ENCODE assay signal across 8 cellular contexts in genomic region chr17:79010304-79010646, GRCh38. TPM values are rescaled to one million over a fixed set of nuclear protein-coding genes. Genes with fewer than 3 reads are reported as not detected.
A peak's percentile ranks its signal among the peaks of the same experiment; 100 is the strongest.
DNase-seq lines count a peak whose midpoint lies in the region; ATAC-seq, FAIRE-seq and TF ChIP-seq lines count a peak whose summit lies in the region.

No MANE protein-coding gene starts in this region.

- no peak for TF ChIP-seq EP300 in HepG2 (IDR thresholded peaks at IDR 0.05; ENCODE audit: low read depth in 2 of 2, low read length in 2 of 2)
- TF ChIP-seq EP300 in HepG2 (CRISPR knock-in tag; IDR thresholded peaks at IDR 0.05; ENCODE audit: borderline replicate concordance), result no peak

- peak overlapping the region; percentile 79 for H3K27ac Mint-ChIP-seq in T-helper 2 cell treated with Interferon-gamma antibody and Interleukin-4, amounts not matched to agents 5 μg/mL and 100 μg/mL, for 36 hours

- peaks cover 11% of the 10 kb centered on the region for H3K9me3 Mint-ChIP-seq in T-helper 2 cell treated with Interferon-gamma antibody and Interleukin-4, amounts not matched to agents 5 μg/mL and 100 μg/mL, for 36 hours

- H3K9me3 ChIP-seq in HepG2 (ENCODE audit: low read length) (peaks cover 26% of the 10 kb centered on the region), thoracic aorta (no peaks in the 10 kb centered on the region)

- TF ChIP-seq RAD21 in HepG2 (CRISPR knock-in tag; IDR thresholded peaks at IDR 0.05), result no peak

- no peak for FAIRE-seq in HepG2 (lab: Jason Lieb, UNC)

- H3K79me2 ChIP-seq in HepG2 (ENCODE audit: insufficient read depth, low read length), result peaks cover 41% of the 10 kb centered on the region

- peak overlapping the region; percentile 78 for H3K4me3 ChIP-seq in astrocyte of the spinal cord (ENCODE audit: low read depth, low read length)
- H3K4me3 ChIP-seq in HepG2 (replicated peaks in 1 of 3; ENCODE audit: insufficient read depth in 1 of 3, low read depth in 2 of 3, low read length in 3 of 3), result peak overlapping the region; percentile 95 to 98 (median 97)
- peak overlapping the region; percentile 89 for H3K4me3 ChIP-seq in thoracic aorta

- peaks cover 33% of the 10 kb centered on the region for H3K4me1 Mint-ChIP-seq in T-helper 2 cell treated with Interferon-gamma antibody and Interleukin-4, amounts not matched to agents 5 μg/mL and 100 μg/mL, for 36 hours (ENCODE audit: low read depth)

- H3K9ac ChIP-seq in HepG2 (ENCODE audit: insufficient read depth, low read depth, low read length), result peak overlapping the region; percentile 93

- no peaks in the 10 kb centered on the region for H4K20me1 ChIP-seq in HepG2 (ENCODE audit: insufficient read depth, low read length)

- H3K4me2 ChIP-seq in HepG2 (ENCODE audit: low read depth, low read length), result peak overlapping the region; percentile 99

- TF ChIP-seq POLR2A in HepG2 (IDR thresholded peaks at IDR 0.05; ENCODE audit: insufficient read depth in 1 of 2, low read depth in 2 of 2, low read length in 2 of 2), result no peak

- TF ChIP-seq CTCF in astrocyte of the spinal cord (IDR thresholded peaks at IDR 0.05; ENCODE audit: low read depth, low read length) (no peak), HepG2 (CRISPR knock-in tag; IDR thresholded peaks at IDR 0.05) (no peak), thoracic aorta (IDR thresholded peaks at IDR 0.05) (no peak)

- peak; percentile 2; the same call in 1 of the 3 replicates for ATAC-seq in HepG2
- ATAC-seq in thoracic aorta (ENCODE audit: insufficient number of reproducible peaks, low FRiP score, low read depth), result no peak

- H3K27ac ChIP-seq in HepG2 (ENCODE audit: extremely low read length, insufficient read depth, low read length) (peak overlapping the region; percentile 28), thoracic aorta (peak overlapping the region; percentile 40 to 67)

- BruUV-seq in HepG2 (replicated peaks; lab: Mats Ljungman, UMichigan), result TSS peak; percentile 80

- H3K4me1 ChIP-seq in HepG2 (ENCODE audit: insufficient read depth, low read length) (peaks cover 61% of the 10 kb centered on the region), thoracic aorta (ENCODE audit: control insufficient read depth in 1 of 2, low read depth in 2 of 2) (peaks cover 26 to 29% of the 10 kb centered on the region in 2 donors)

- intact Hi-C loops in HepG2 (cut with micrococcal nuclease; ENCODE audit: unreplicated experiment), result no loop called here

- H3K36me3 Mint-ChIP-seq in T-helper 2 cell treated with Interferon-gamma antibody and Interleukin-4, amounts not matched to agents 5 μg/mL and 100 μg/mL, for 36 hours (ENCODE audit: low read depth), result peaks cover 16% of the 10 kb centered on the region

- H3K36me3 ChIP-seq in HepG2 (replicated peaks in 1 of 2; ENCODE audit: control insufficient read depth in 1 of 2, insufficient read depth in 2 of 2, low read length in 2 of 2) (peaks cover 3 to 4% of the 10 kb centered on the region in 2 experiments; a peak in 2 of 5 replicates), thoracic aorta (no peaks in the 10 kb centered on the region)

- CTCF ChIA-PET in HepG2 (lab: Yijun Ruan, JAX; ENCODE audit: low intra/inter-chr PET ratio, low total read pairs), result no interaction called here

- in situ Hi-C loops in astrocyte of the spinal cord (cut with HindIII; ENCODE audit: low sequenced_read_pairs), result no loop called here
- in situ Hi-C loops in HepG2 (cut with HindIII; ENCODE audit: extremely low pct_ligation_motif_present, low pct_unique_long_range_greater_than_20kb), result no loop called here

- H3K27me3 ChIP-seq in HepG2 (ENCODE audit: control insufficient read depth in 1 of 2, insufficient read depth in 2 of 2, low read length in 2 of 2) (peaks cover 0 to 2% of the 10 kb centered on the region in 2 experiments; a peak in 1 of 5 replicates), thoracic aorta (replicated peaks; ENCODE audit: insufficient read depth) (no peaks in the 10 kb centered on the region)

- POLR2A ChIA-PET in HepG2 (lab: Yijun Ruan, JAX), result interaction anchor here (0.6 to 3.8 kb wide), 13 partner anchors 8 to 736 kb away, joined by 3 to 118 read pairs (median 4); partner anchors contain the start of gene LGALS3BP

- WGBS in HepG2 (ENCODE audit: low lambda C conversion rate), result 63% methylated on average over 7 of the region's 7 CpGs

- H3K27me3 Mint-ChIP-seq in T-helper 2 cell treated with Interferon-gamma antibody and Interleukin-4, amounts not matched to agents 5 μg/mL and 100 μg/mL, for 36 hours (ENCODE audit: low read depth), result peaks cover 8% of the 10 kb centered on the region

- no peak for DNase-seq in T-helper 2 cell treated with Interferon-gamma antibody and Interleukin-4, amounts not matched to agents 5 μg/mL and 100 μg/mL, for 36 hours (ENCODE audit: low spot score)
- no peak for DNase-seq in T-helper 2 cell
- no peak for DNase-seq in astrocyte of the spinal cord (ENCODE audit: low read depth, low spot score)
- no peak for DNase-seq in HepG2 (ENCODE audit: low spot score)
- DNase-seq in thoracic aorta (ENCODE audit: low spot score), result no peak
- DNase-seq in NK-92 (lab: John Stamatoyannopoulos, UW; ENCODE audit: unreplicated experiment), result no peak
- no peak for DNase-seq in DMS79 (lab: John Stamatoyannopoulos, UW)
- DNase-seq in NCI-H2171 treated with DMSO at 0.1 percent for 48 hours (lab: John Stamatoyannopoulos, UW), result no peak

- H3K4me3 Mint-ChIP-seq in T-helper 2 cell treated with Interferon-gamma antibody and Interleukin-4, amounts not matched to agents 5 μg/mL and 100 μg/mL, for 36 hours, result peak overlapping the region; percentile 89

- no peak overlapping the region for H2AFZ ChIP-seq in HepG2 (ENCODE audit: low read length)

RNA-seq across cellular contexts. Expression of gene CANT1, which starts 0.7 kb away (rescaled TPM):
- 24.9 and 34.1 TPM in 2 replicates for total RNA-seq in HepG2 (2016; rRNA removed; fragmentation: Illumina TruSeq; extraction: Trizol)
- total RNA-seq in HepG2 (2016; cell fraction: cytosol; rRNA removed; fragmentation: Illumina TruSeq; extraction: Trizol; ENCODE audit: low read depth), result 4.7 and 7.2 TPM in 2 replicates
- total RNA-seq in HepG2 (2016; cell fraction: insoluble cytoplasmic fraction; rRNA removed; fragmentation: Illumina TruSeq; extraction: Trizol), result 22.7 and 35.6 TPM in 2 replicates
- total RNA-seq in HepG2 (2016; cell fraction: membrane; rRNA removed; fragmentation: Illumina TruSeq; extraction: Trizol), result 18.3 and 22.7 TPM in 2 replicates
- total RNA-seq in HepG2 (2016; cell fraction: nucleus; rRNA removed; fragmentation: Illumina TruSeq; extraction: Trizol), result 34.4 and 36.1 TPM in 2 replicates
- polyA plus RNA-seq in HepG2 (2011; rRNA removed), result 42.1 and 42.6 TPM in 2 replicates
- polyA plus RNA-seq in HepG2 (2011; cell fraction: cytosol; rRNA removed), result 32.0 and 42.2 TPM in 2 replicates
- 39.8 and 43.1 TPM in 2 replicates for polyA plus RNA-seq in HepG2 (2011; cell fraction: nucleus; rRNA removed)
- polyA plus RNA-seq in HepG2 (2012), result 25.0 and 32.7 TPM in 2 replicates
- polyA plus RNA-seq in HepG2 (2016; cell fraction: cytosol; fragmentation: Illumina TruSeq; extraction: Trizol; ENCODE audit: low read depth), result 5.6 TPM in 2 replicates
- polyA plus RNA-seq in HepG2 (2016; cell fraction: insoluble cytoplasmic fraction; fragmentation: Illumina TruSeq; extraction: Trizol; ENCODE audit: low read depth), result 23.0 and 24.4 TPM in 2 replicates
- polyA plus RNA-seq in HepG2 (2016; cell fraction: membrane; fragmentation: Illumina TruSeq; extraction: Trizol; ENCODE audit: low read depth), result 13.8 and 16.2 TPM in 2 replicates
- polyA plus RNA-seq in HepG2 (2016; cell fraction: nucleus; fragmentation: Illumina TruSeq; extraction: Trizol; ENCODE audit: insufficient read depth, low read depth), result 44.9 and 45.4 TPM in 2 replicates
- 46.8 and 73.3 TPM in 2 replicates for polyA minus RNA-seq in HepG2 (2011; rRNA and poly(A)+ RNA removed; ENCODE audit: low replicate concordance)
- 34.5 and 40.3 TPM in 2 replicates for polyA minus RNA-seq in HepG2 (2011; cell fraction: cytosol; rRNA and poly(A)+ RNA removed)
- 27.8 and 31.3 TPM in 2 replicates for polyA minus RNA-seq in HepG2 (2011; cell fraction: nucleus; rRNA and poly(A)+ RNA removed)
- total RNA-seq in thoracic aorta, result 10 to 100 TPM; 21.4 to 41.0 TPM

RNA-seq across cellular contexts. Expression of gene C1QTNF1, which starts 13.7 kb away (rescaled TPM):
- total RNA-seq in HepG2 (2016; rRNA removed; fragmentation: Illumina TruSeq; extraction: Trizol) (0.18 and 0.36 TPM in 2 replicates), thoracic aorta (100 to 1,000 TPM; 445 to 518 TPM)
- total RNA-seq in HepG2 (2016; cell fraction: cytosol; rRNA removed; fragmentation: Illumina TruSeq; extraction: Trizol; ENCODE audit: low read depth), result 0.30 TPM in 1 of 2 replicates, not detected in the other
- 0.10 and 0.58 TPM in 2 replicates for total RNA-seq in HepG2 (2016; cell fraction: insoluble cytoplasmic fraction; rRNA removed; fragmentation: Illumina TruSeq; extraction: Trizol)
- total RNA-seq in HepG2 (2016; cell fraction: membrane; rRNA removed; fragmentation: Illumina TruSeq; extraction: Trizol), result 0.06 and 0.31 TPM in 2 replicates
- total RNA-seq in HepG2 (2016; cell fraction: nucleus; rRNA removed; fragmentation: Illumina TruSeq; extraction: Trizol), result 0.56 and 0.90 TPM in 2 replicates
- 0.86 and 2.1 TPM in 2 replicates for polyA plus RNA-seq in HepG2 (2011; rRNA removed)
- polyA plus RNA-seq in HepG2 (2011; cell fraction: cytosol; rRNA removed), result 0.94 and 1.2 TPM in 2 replicates
- polyA plus RNA-seq in HepG2 (2011; cell fraction: nucleus; rRNA removed), result 1.4 TPM in 2 replicates
- 1.0 and 1.5 TPM in 2 replicates for polyA plus RNA-seq in HepG2 (2012)
- 0.08 TPM in 1 of 2 replicates, not detected in the other for polyA plus RNA-seq in HepG2 (2016; cell fraction: cytosol; fragmentation: Illumina TruSeq; extraction: Trizol; ENCODE audit: low read depth)
- polyA plus RNA-seq in HepG2 (2016; cell fraction: insoluble cytoplasmic fraction; fragmentation: Illumina TruSeq; extraction: Trizol; ENCODE audit: low read depth), result 0.12 and 0.25 TPM in 2 replicates
- polyA plus RNA-seq in HepG2 (2016; cell fraction: membrane; fragmentation: Illumina TruSeq; extraction: Trizol; ENCODE audit: low read depth), result 0.09 and 0.17 TPM in 2 replicates
- 0.45 and 0.55 TPM in 2 replicates for polyA plus RNA-seq in HepG2 (2016; cell fraction: nucleus; fragmentation: Illumina TruSeq; extraction: Trizol; ENCODE audit: insufficient read depth, low read depth)
- polyA minus RNA-seq in HepG2 (2011; rRNA and poly(A)+ RNA removed; ENCODE audit: low replicate concordance), result 2.2 TPM in 1 of 2 replicates, not detected in the other
- 0.59 and 0.70 TPM in 2 replicates for polyA minus RNA-seq in HepG2 (2011; cell fraction: cytosol; rRNA and poly(A)+ RNA removed)
- 1.6 and 2.2 TPM in 2 replicates for polyA minus RNA-seq in HepG2 (2011; cell fraction: nucleus; rRNA and poly(A)+ RNA removed)

RNA-seq across cellular contexts. Expression of gene LGALS3BP, which starts 30.6 kb away (rescaled TPM):
- total RNA-seq in HepG2 (2016; rRNA removed; fragmentation: Illumina TruSeq; extraction: Trizol) (116 and 332 TPM in 2 replicates), thoracic aorta (100 to 1,000 TPM; 205 to 308 TPM)
- total RNA-seq in HepG2 (2016; cell fraction: cytosol; rRNA removed; fragmentation: Illumina TruSeq; extraction: Trizol; ENCODE audit: low read depth), result 62.3 and 63.4 TPM in 2 replicates
- 116 and 342 TPM in 2 replicates for total RNA-seq in HepG2 (2016; cell fraction: insoluble cytoplasmic fraction; rRNA removed; fragmentation: Illumina TruSeq; extraction: Trizol)
- total RNA-seq in HepG2 (2016; cell fraction: membrane; rRNA removed; fragmentation: Illumina TruSeq; extraction: Trizol), result 57.6 and 60.1 TPM in 2 replicates
- 311 and 384 TPM in 2 replicates for total RNA-seq in HepG2 (2016; cell fraction: nucleus; rRNA removed; fragmentation: Illumina TruSeq; extraction: Trizol)
- polyA plus RNA-seq in HepG2 (2011; rRNA removed), result 137 and 185 TPM in 2 replicates
- 89.4 and 111 TPM in 2 replicates for polyA plus RNA-seq in HepG2 (2011; cell fraction: cytosol; rRNA removed)
- 667 and 704 TPM in 2 replicates for polyA plus RNA-seq in HepG2 (2011; cell fraction: nucleus; rRNA removed)
- 341 and 458 TPM in 2 replicates for polyA plus RNA-seq in HepG2 (2012)
- 36.8 and 37.2 TPM in 2 replicates for polyA plus RNA-seq in HepG2 (2016; cell fraction: cytosol; fragmentation: Illumina TruSeq; extraction: Trizol; ENCODE audit: low read depth)
- polyA plus RNA-seq in HepG2 (2016; cell fraction: insoluble cytoplasmic fraction; fragmentation: Illumina TruSeq; extraction: Trizol; ENCODE audit: low read depth), result 103 and 140 TPM in 2 replicates
- polyA plus RNA-seq in HepG2 (2016; cell fraction: membrane; fragmentation: Illumina TruSeq; extraction: Trizol; ENCODE audit: low read depth), result 41.5 and 48.5 TPM in 2 replicates
- polyA plus RNA-seq in HepG2 (2016; cell fraction: nucleus; fragmentation: Illumina TruSeq; extraction: Trizol; ENCODE audit: insufficient read depth, low read depth), result 669 and 711 TPM in 2 replicates
- polyA minus RNA-seq in HepG2 (2011; rRNA and poly(A)+ RNA removed; ENCODE audit: low replicate concordance), result 165 and 565 TPM in 2 replicates
- 316 and 377 TPM in 2 replicates for polyA minus RNA-seq in HepG2 (2011; cell fraction: cytosol; rRNA and poly(A)+ RNA removed)
- 112 and 148 TPM in 2 replicates for polyA minus RNA-seq in HepG2 (2011; cell fraction: nucleus; rRNA and poly(A)+ RNA removed)

Comparison
In these comparisons a context has a peak if more than half of its experiments do, and no peak if none do; other contexts are left out.
1. RNA of gene C1QTNF1, which starts 13.7 kb away (total RNA-seq): 445 to 518 TPM in thoracic aorta; 0.06 to 0.90 TPM in HepG2; every median in the first group is over 100 times any median in the second.
2. Peak in every context shown above with its lines, with median percentiles within 50 percentile points of each other: H3K4me3 ChIP-seq.